In the genomic region with DNA sequence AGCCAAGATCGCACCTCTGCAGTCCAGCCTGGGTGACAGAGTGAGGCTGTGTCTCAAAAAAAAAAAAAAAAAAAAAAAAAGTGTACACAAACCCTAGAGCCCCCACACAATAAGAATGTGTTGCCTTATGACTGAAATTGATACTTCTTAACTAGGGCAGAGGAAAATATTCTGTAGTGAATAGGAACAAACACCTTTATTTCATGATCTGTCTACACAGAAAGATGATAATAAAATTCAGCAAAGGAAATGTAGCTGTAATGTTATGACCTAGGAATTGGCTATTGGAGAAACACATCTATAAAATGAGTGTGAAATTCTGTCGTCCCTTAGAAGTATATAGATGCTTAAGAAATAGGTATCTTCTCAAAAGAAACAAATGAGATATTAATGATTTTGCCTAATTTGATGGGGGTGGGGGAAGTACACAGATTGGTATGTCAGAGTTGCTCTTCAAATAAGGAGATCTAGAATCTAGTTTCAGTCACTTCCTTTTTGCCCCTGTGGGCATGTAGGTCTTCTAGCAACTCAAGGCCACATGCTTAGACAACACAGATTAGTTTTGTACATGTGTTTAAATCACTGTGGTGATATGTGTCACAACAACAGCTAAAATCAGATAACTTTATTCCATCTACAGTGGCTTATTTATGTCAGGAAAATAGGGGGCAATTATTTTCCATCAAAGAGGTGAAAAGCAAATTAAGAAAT, we compare ENCODE assay signal across 1 cellular context.
TF ChIP-seq lines count a peak whose summit lies in the region.

No MANE protein-coding gene starts in this region.

TF ChIP-seq in GM12878, 131 proteins besides CTCF, POLR2A, EP300 and RAD21 (continued from another document and continues in another):
- TF ChIP-seq, protein P1, sequence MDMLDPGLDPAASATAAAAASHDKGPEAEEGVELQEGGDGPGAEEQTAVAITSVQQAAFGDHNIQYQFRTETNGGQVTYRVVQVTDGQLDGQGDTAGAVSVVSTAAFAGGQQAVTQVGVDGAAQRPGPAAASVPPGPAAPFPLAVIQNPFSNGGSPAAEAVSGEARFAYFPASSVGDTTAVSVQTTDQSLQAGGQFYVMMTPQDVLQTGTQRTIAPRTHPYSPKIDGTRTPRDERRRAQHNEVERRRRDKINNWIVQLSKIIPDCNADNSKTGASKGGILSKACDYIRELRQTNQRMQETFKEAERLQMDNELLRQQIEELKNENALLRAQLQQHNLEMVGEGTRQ (IDR thresholded peaks at IDR 0.05; ENCODE audit: borderline replicate concordance, low read depth, low read length) = no peak; the same call in 1 of the 2 replicates
- TF ChIP-seq, protein P2, sequence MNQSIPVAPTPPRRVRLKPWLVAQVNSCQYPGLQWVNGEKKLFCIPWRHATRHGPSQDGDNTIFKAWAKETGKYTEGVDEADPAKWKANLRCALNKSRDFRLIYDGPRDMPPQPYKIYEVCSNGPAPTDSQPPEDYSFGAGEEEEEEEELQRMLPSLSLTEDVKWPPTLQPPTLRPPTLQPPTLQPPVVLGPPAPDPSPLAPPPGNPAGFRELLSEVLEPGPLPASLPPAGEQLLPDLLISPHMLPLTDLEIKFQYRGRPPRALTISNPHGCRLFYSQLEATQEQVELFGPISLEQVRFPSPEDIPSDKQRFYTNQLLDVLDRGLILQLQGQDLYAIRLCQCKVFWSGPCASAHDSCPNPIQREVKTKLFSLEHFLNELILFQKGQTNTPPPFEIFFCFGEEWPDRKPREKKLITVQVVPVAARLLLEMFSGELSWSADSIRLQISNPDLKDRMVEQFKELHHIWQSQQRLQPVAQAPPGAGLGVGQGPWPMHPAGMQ (IDR thresholded peaks at IDR 0.05; ENCODE audit: borderline replicate concordance) = no peak
- no peak for TF ChIP-seq RCOR1 (conservative IDR thresholded peaks at IDR 0.05; ENCODE audit: low read depth, low read length)
- no peak for TF ChIP-seq BCL11A (IDR thresholded peaks at IDR 0.05; ENCODE audit: low read depth, low read length)
- TF ChIP-seq JUND (IDR thresholded peaks at IDR 0.05; ENCODE audit: low read depth, low read length) = peak; percentile 70; the same call in 1 of the 2 replicates
- TF ChIP-seq ZNF24 (IDR thresholded peaks at IDR 0.05) = no peak; the same call in none of the 2 replicates
- no peak for TF ChIP-seq CHD1 (IDR thresholded peaks at IDR 0.05; ENCODE audit: low read depth, low read length)
- no peak for TF ChIP-seq NR2C2 (IDR thresholded peaks at IDR 0.05; ENCODE audit: borderline replicate concordance, control insufficient read depth, insufficient read length, low read depth)
- TF ChIP-seq POLR2AphosphoS5 (IDR thresholded peaks at IDR 0.05; ENCODE audit: low read length) = no peak
- TF ChIP-seq ZNF274 (IDR thresholded peaks at IDR 0.05; ENCODE audit: insufficient read depth, insufficient read length) = no peak
- no peak for TF ChIP-seq RELA (IDR thresholded peaks at IDR 0.05; ENCODE audit: borderline replicate concordance, partially characterized antibody)
- no peak for TF ChIP-seq CBX3 (IDR thresholded peaks at IDR 0.05; ENCODE audit: borderline replicate concordance, low read depth)
- TF ChIP-seq, protein P3, sequence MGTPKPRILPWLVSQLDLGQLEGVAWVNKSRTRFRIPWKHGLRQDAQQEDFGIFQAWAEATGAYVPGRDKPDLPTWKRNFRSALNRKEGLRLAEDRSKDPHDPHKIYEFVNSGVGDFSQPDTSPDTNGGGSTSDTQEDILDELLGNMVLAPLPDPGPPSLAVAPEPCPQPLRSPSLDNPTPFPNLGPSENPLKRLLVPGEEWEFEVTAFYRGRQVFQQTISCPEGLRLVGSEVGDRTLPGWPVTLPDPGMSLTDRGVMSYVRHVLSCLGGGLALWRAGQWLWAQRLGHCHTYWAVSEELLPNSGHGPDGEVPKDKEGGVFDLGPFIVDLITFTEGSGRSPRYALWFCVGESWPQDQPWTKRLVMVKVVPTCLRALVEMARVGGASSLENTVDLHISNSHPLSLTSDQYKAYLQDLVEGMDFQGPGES (IDR thresholded peaks at IDR 0.05) = no peak
- no peak for TF ChIP-seq CREM (IDR thresholded peaks at IDR 0.05; ENCODE audit: low read depth)
- TF ChIP-seq EED (IDR thresholded peaks at IDR 0.05; ENCODE audit: low read depth) = no peak
- TF ChIP-seq, protein P4, sequence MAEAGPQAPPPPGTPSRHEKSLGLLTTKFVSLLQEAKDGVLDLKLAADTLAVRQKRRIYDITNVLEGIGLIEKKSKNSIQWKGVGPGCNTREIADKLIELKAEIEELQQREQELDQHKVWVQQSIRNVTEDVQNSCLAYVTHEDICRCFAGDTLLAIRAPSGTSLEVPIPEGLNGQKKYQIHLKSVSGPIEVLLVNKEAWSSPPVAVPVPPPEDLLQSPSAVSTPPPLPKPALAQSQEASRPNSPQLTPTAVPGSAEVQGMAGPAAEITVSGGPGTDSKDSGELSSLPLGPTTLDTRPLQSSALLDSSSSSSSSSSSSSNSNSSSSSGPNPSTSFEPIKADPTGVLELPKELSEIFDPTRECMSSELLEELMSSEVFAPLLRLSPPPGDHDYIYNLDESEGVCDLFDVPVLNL (IDR thresholded peaks at IDR 0.05; ENCODE audit: low read depth, low read length) = no peak
- no peak; the same call in 1 of the 2 replicates for TF ChIP-seq BACH1 (IDR thresholded peaks at IDR 0.05; ENCODE audit: borderline replicate concordance)
- no peak for TF ChIP-seq MYB (IDR thresholded peaks at IDR 0.05; ENCODE audit: borderline replicate concordance, low read depth, low read length)
- no peak for TF ChIP-seq CHD2 (IDR thresholded peaks at IDR 0.05; ENCODE audit: borderline replicate concordance, low read depth, low read length)
- TF ChIP-seq, protein P5, sequence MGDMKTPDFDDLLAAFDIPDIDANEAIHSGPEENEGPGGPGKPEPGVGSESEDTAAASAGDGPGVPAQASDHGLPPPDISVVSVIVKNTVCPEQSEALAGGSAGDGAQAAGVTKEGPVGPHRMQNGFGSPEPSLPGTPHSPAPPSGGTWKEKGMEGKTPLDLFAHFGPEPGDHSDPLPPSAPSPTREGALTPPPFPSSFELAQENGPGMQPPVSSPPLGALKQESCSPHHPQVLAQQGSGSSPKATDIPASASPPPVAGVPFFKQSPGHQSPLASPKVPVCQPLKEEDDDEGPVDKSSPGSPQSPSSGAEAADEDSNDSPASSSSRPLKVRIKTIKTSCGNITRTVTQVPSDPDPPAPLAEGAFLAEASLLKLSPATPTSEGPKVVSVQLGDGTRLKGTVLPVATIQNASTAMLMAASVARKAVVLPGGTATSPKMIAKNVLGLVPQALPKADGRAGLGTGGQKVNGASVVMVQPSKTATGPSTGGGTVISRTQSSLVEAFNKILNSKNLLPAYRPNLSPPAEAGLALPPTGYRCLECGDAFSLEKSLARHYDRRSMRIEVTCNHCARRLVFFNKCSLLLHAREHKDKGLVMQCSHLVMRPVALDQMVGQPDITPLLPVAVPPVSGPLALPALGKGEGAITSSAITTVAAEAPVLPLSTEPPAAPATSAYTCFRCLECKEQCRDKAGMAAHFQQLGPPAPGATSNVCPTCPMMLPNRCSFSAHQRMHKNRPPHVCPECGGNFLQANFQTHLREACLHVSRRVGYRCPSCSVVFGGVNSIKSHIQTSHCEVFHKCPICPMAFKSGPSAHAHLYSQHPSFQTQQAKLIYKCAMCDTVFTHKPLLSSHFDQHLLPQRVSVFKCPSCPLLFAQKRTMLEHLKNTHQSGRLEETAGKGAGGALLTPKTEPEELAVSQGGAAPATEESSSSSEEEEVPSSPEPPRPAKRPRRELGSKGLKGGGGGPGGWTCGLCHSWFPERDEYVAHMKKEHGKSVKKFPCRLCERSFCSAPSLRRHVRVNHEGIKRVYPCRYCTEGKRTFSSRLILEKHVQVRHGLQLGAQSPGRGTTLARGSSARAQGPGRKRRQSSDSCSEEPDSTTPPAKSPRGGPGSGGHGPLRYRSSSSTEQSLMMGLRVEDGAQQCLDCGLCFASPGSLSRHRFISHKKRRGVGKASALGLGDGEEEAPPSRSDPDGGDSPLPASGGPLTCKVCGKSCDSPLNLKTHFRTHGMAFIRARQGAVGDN (IDR thresholded peaks at IDR 0.05) = peak; percentile 96
- TF ChIP-seq DPF2 (IDR thresholded peaks at IDR 0.05) = peak; percentile 43; the same call in 1 of the 2 replicates
- TF ChIP-seq, protein P6, sequence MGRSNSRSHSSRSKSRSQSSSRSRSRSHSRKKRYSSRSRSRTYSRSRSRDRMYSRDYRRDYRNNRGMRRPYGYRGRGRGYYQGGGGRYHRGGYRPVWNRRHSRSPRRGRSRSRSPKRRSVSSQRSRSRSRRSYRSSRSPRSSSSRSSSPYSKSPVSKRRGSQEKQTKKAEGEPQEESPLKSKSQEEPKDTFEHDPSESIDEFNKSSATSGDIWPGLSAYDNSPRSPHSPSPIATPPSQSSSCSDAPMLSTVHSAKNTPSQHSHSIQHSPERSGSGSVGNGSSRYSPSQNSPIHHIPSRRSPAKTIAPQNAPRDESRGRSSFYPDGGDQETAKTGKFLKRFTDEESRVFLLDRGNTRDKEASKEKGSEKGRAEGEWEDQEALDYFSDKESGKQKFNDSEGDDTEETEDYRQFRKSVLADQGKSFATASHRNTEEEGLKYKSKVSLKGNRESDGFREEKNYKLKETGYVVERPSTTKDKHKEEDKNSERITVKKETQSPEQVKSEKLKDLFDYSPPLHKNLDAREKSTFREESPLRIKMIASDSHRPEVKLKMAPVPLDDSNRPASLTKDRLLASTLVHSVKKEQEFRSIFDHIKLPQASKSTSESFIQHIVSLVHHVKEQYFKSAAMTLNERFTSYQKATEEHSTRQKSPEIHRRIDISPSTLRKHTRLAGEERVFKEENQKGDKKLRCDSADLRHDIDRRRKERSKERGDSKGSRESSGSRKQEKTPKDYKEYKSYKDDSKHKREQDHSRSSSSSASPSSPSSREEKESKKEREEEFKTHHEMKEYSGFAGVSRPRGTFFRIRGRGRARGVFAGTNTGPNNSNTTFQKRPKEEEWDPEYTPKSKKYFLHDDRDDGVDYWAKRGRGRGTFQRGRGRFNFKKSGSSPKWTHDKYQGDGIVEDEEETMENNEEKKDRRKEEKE (IDR thresholded peaks at IDR 0.05) = no peak
- no peak for TF ChIP-seq PML (IDR thresholded peaks at IDR 0.05; ENCODE audit: low read length)
- TF ChIP-seq TAF1 (IDR thresholded peaks at IDR 0.05; ENCODE audit: borderline replicate concordance, low read depth, low read length) = no peak
- 0 out of 2 replicates have a peak, but pooled peaks have one; percentile 66 for TF ChIP-seq MXI1 (IDR thresholded peaks at IDR 0.05; ENCODE audit: low read depth, low read length)
- TF ChIP-seq, protein P7, sequence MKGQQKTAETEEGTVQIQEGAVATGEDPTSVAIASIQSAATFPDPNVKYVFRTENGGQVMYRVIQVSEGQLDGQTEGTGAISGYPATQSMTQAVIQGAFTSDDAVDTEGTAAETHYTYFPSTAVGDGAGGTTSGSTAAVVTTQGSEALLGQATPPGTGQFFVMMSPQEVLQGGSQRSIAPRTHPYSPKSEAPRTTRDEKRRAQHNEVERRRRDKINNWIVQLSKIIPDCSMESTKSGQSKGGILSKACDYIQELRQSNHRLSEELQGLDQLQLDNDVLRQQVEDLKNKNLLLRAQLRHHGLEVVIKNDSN (IDR thresholded peaks at IDR 0.05; ENCODE audit: borderline replicate concordance, extremely low read length, insufficient read depth, low read depth, low read length) = no peak
- TF ChIP-seq ZZZ3 (IDR thresholded peaks at IDR 0.05; ENCODE audit: control insufficient read depth, insufficient read length, low read depth) = no peak
- no peak for TF ChIP-seq NRF1 (conservative IDR thresholded peaks at IDR 0.05; ENCODE audit: low read depth, low read length)
- TF ChIP-seq ETV6 (conservative IDR thresholded peaks at IDR 0.05 in 1 of 2, IDR thresholded peaks at IDR 0.05 in 1 of 2; ENCODE audit: borderline replicate concordance in 1 of 2, low read depth in 1 of 2) = no peak
- peak; percentile 78 for TF ChIP-seq NBN (IDR thresholded peaks at IDR 0.05)
- TF ChIP-seq PAX8 (IDR thresholded peaks at IDR 0.05) = no peak
- TF ChIP-seq, protein P8, sequence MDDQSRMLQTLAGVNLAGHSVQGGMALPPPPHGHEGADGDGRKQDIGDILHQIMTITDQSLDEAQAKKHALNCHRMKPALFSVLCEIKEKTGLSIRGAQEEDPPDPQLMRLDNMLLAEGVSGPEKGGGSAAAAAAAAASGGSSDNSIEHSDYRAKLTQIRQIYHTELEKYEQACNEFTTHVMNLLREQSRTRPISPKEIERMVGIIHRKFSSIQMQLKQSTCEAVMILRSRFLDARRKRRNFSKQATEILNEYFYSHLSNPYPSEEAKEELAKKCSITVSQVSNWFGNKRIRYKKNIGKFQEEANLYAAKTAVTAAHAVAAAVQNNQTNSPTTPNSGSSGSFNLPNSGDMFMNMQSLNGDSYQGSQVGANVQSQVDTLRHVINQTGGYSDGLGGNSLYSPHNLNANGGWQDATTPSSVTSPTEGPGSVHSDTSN (IDR thresholded peaks at IDR 0.05; ENCODE audit: insufficient replicate concordance, low read depth, low read length) = no peak
- TF ChIP-seq ZNF384 (IDR thresholded peaks at IDR 0.05; ENCODE audit: borderline replicate concordance, low read depth, low read length) = peak; percentile 96
- TF ChIP-seq, protein P9, sequence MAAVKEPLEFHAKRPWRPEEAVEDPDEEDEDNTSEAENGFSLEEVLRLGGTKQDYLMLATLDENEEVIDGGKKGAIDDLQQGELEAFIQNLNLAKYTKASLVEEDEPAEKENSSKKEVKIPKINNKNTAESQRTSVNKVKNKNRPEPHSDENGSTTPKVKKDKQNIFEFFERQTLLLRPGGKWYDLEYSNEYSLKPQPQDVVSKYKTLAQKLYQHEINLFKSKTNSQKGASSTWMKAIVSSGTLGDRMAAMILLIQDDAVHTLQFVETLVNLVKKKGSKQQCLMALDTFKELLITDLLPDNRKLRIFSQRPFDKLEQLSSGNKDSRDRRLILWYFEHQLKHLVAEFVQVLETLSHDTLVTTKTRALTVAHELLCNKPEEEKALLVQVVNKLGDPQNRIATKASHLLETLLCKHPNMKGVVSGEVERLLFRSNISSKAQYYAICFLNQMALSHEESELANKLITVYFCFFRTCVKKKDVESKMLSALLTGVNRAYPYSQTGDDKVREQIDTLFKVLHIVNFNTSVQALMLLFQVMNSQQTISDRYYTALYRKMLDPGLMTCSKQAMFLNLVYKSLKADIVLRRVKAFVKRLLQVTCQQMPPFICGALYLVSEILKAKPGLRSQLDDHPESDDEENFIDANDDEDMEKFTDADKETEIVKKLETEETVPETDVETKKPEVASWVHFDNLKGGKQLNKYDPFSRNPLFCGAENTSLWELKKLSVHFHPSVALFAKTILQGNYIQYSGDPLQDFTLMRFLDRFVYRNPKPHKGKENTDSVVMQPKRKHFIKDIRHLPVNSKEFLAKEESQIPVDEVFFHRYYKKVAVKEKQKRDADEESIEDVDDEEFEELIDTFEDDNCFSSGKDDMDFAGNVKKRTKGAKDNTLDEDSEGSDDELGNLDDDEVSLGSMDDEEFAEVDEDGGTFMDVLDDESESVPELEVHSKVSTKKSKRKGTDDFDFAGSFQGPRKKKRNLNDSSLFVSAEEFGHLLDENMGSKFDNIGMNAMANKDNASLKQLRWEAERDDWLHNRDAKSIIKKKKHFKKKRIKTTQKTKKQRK (IDR thresholded peaks at IDR 0.05; ENCODE audit: low read depth, low read length) = no peak
- TF ChIP-seq TBL1XR1 (IDR thresholded peaks at IDR 0.05; ENCODE audit: low read depth, low read length) = no peak
- TF ChIP-seq FOXK2 (IDR thresholded peaks at IDR 0.05) = no peak
- TF ChIP-seq, protein P10, sequence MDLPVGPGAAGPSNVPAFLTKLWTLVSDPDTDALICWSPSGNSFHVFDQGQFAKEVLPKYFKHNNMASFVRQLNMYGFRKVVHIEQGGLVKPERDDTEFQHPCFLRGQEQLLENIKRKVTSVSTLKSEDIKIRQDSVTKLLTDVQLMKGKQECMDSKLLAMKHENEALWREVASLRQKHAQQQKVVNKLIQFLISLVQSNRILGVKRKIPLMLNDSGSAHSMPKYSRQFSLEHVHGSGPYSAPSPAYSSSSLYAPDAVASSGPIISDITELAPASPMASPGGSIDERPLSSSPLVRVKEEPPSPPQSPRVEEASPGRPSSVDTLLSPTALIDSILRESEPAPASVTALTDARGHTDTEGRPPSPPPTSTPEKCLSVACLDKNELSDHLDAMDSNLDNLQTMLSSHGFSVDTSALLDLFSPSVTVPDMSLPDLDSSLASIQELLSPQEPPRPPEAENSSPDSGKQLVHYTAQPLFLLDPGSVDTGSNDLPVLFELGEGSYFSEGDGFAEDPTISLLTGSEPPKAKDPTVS (IDR thresholded peaks at IDR 0.05; ENCODE audit: low read depth, low read length) = no peak
- TF ChIP-seq HDAC6 (IDR thresholded peaks at IDR 0.05; ENCODE audit: unreplicated experiment) = no peak
- TF ChIP-seq KDM1A (IDR thresholded peaks at IDR 0.05; ENCODE audit: borderline replicate concordance) = no peak
